In genomic region chr7:22860337-22860736, GRCh38 we compare ENCODE assay signal across 10 cellular contexts. TPM values are rescaled to one million over a fixed set of nuclear protein-coding genes. Genes with fewer than 3 reads are reported as not detected.
DNase-seq lines count a peak whose midpoint lies in the region; ATAC-seq, FAIRE-seq and TF ChIP-seq lines count a peak whose summit lies in the region.
"Had no signal": no experiment of that assay in that cellular context is flagged by ENCODE, and none has a peak within 500 bp of the region (broad histone marks: within the 10 kb centered on the region; RNA-seq: fewer than 3 reads in every experiment).

No MANE protein-coding gene starts in this region.

- H3K27ac ChIP-seq in astrocyte (ENCODE audit: low read depth, low read length) (peak overlapping the region; percentile 89), pancreas (peak overlapping the region in 3 of 4 donors; percentile 38 to 68 (median 57))

- TF ChIP-seq CTCF in astrocyte (IDR thresholded peaks at IDR 0.05; ENCODE audit: insufficient read depth, low read depth, low read length) (no peak), pancreas (IDR thresholded peaks at IDR 0.05) (no peak), osteocyte (IDR thresholded peaks at IDR 0.05) (no peak), Caco-2 (IDR thresholded peaks at IDR 0.05; ENCODE audit: insufficient read depth in 1 of 2, low read depth in 1 of 2, low read length in 1 of 2, severe bottlenecking in 1 of 2, unreplicated experiment in 1 of 2) (no peak)

- DNase-seq in NCI-H446 (lab: John Stamatoyannopoulos, UW): peak; percentile 34 to 69
- no peak for DNase-seq in astrocyte (ENCODE audit: low read depth)
- no peak for DNase-seq in pancreas
- no peak for DNase-seq in osteocyte (ENCODE audit: extremely low spot score, unreplicated experiment)
- no peak for DNase-seq in Caco-2
- DNase-seq: NCI-H2029 treated with DMSO at 0.1 percent for 48 hours had no signal

- H2AFZ ChIP-seq in astrocyte (ENCODE audit: low read depth, low read length): no peak overlapping the region

- FAIRE-seq in G401.6 (lab: Jason Lieb, UNC) (peak; percentile 87), astrocyte (lab: Jason Lieb, UNC) (no peak), pancreas (lab: Jason Lieb, UNC) (no peak)

- H3K4me1 Mint-ChIP-seq in astrocyte (ENCODE audit: low read depth, unreplicated experiment): peaks cover 45% of the 10 kb centered on the region
- H3K4me1 Mint-ChIP-seq in osteocyte (ENCODE audit: unreplicated experiment): peaks cover 26% of the 10 kb centered on the region
- peaks cover 5% of the 10 kb centered on the region for H3K4me1 Mint-ChIP-seq in Caco-2 (ENCODE audit: low read depth, unreplicated experiment)

- CTCF ChIA-PET in Caco-2 (lab: Charles Lee): interaction anchor here (0.7 to 1.4 kb wide), 4 partner anchors 36 to 300 kb away, joined by 3 to 5 read pairs (median 4); partner anchors contain the start of gene TOMM7

- peak overlapping the region; percentile 92 for H3K27ac Mint-ChIP-seq in astrocyte (ENCODE audit: unreplicated experiment)
- no peak overlapping the region for H3K27ac Mint-ChIP-seq in osteocyte (ENCODE audit: unreplicated experiment)
- no peak overlapping the region for H3K27ac Mint-ChIP-seq in Caco-2 (ENCODE audit: unreplicated experiment)

- H3K9ac ChIP-seq in astrocyte (ENCODE audit: low read length): peak overlapping the region; percentile 67

- H3K9me3 Mint-ChIP-seq in astrocyte (ENCODE audit: unreplicated experiment) (peaks cover 1% of the 10 kb centered on the region), osteocyte (ENCODE audit: unreplicated experiment) (no peaks in the 10 kb centered on the region), Caco-2 (ENCODE audit: unreplicated experiment) (no peaks in the 10 kb centered on the region)
- H3K9me3 Mint-ChIP-seq: neural crest cell had no signal

- H3K4me3 Mint-ChIP-seq in astrocyte (ENCODE audit: unreplicated experiment): peak overlapping the region; percentile 27
- H3K4me3 Mint-ChIP-seq in osteocyte (ENCODE audit: unreplicated experiment): no peak overlapping the region
- no peak overlapping the region for H3K4me3 Mint-ChIP-seq in Caco-2 (ENCODE audit: unreplicated experiment)
- H3K4me3 Mint-ChIP-seq: neural crest cell had no signal

- peak overlapping the region; percentile 62 for H3K4me2 ChIP-seq in astrocyte (ENCODE audit: low read length)

- peaks cover 43% of the 10 kb centered on the region for H3K4me1 ChIP-seq in astrocyte (ENCODE audit: insufficient read depth, low read length)
- peaks cover 12 to 31% (median 20%) of the 10 kb centered on the region in 3 donors for H3K4me1 ChIP-seq in pancreas
- H3K4me1 ChIP-seq in Caco-2: peaks cover 4% of the 10 kb centered on the region

- WGBS in pancreas, 2 donors: 82 to 87% methylated on average over 2 of the region's 2 CpGs

- H3K36me3 ChIP-seq in astrocyte (ENCODE audit: insufficient read depth, low read length): peaks cover 11% of the 10 kb centered on the region
- H3K36me3 ChIP-seq in pancreas: no peaks in the 10 kb centered on the region
- peaks cover 3% of the 10 kb centered on the region; the same call in 1 of the 2 replicates for H3K36me3 ChIP-seq in Caco-2 (ENCODE audit: control insufficient read depth, insufficient read depth, low read length)

- H3K9me3 ChIP-seq in astrocyte (ENCODE audit: insufficient read depth, low read depth, low read length) (no peaks in the 10 kb centered on the region), pancreas (no peaks in the 10 kb centered on the region), Caco-2 (no peaks in the 10 kb centered on the region)

- POLR2A ChIA-PET in Caco-2 (lab: Charles Lee): no interaction called here

- BruUV-seq in Caco-2 (replicated peaks; lab: Mats Ljungman, UMichigan): no TSS peak

- no peaks in the 10 kb centered on the region for H3K27me3 ChIP-seq in astrocyte (ENCODE audit: insufficient read depth, low read length)
- no peaks in the 10 kb centered on the region for H3K27me3 ChIP-seq in pancreas
- H3K27me3 ChIP-seq in Caco-2 (replicated peaks; ENCODE audit: control insufficient read depth, insufficient read depth, low read length): no peaks in the 10 kb centered on the region

- H3K36me3 Mint-ChIP-seq in astrocyte (ENCODE audit: low read depth, unreplicated experiment): peaks cover 10% of the 10 kb centered on the region
- H3K36me3 Mint-ChIP-seq in osteocyte (ENCODE audit: unreplicated experiment): no peaks in the 10 kb centered on the region
- peaks cover 83% of the 10 kb centered on the region for H3K36me3 Mint-ChIP-seq in Caco-2 (ENCODE audit: insufficient read depth, unreplicated experiment)

- H3K79me2 ChIP-seq in astrocyte (ENCODE audit: insufficient read depth, low read length): peaks cover 2% of the 10 kb centered on the region

- no peaks in the 10 kb centered on the region for H4K20me1 ChIP-seq in astrocyte (ENCODE audit: insufficient read depth, low read length)

- H3K4me3 ChIP-seq in astrocyte (ENCODE audit: insufficient read depth, low read depth, low read length) (no peak overlapping the region), pancreas (no peak overlapping the region), Caco-2 (ENCODE audit: low read depth, low read length) (no peak overlapping the region)

- H3K27me3 Mint-ChIP-seq in astrocyte (ENCODE audit: low read depth, unreplicated experiment): no peaks in the 10 kb centered on the region
- H3K27me3 Mint-ChIP-seq in osteocyte (ENCODE audit: unreplicated experiment): no peaks in the 10 kb centered on the region
- H3K27me3 Mint-ChIP-seq in Caco-2 (ENCODE audit: insufficient read depth, unreplicated experiment): no peaks in the 10 kb centered on the region

- ATAC-seq in pancreas (peak in 1 of 4 donors; percentile 18), HG02678 (IDR thresholded peaks at IDR 0.05; ENCODE audit: unreplicated experiment) (no peak), GM21737 (IDR thresholded peaks at IDR 0.05; ENCODE audit: unreplicated experiment) (no peak)

- intact Hi-C loops in pancreas (cut with DNase I): no loop called here
- intact Hi-C loops in Caco-2 (cut with micrococcal nuclease; ENCODE audit: unreplicated experiment): loop anchor here (2.0 to 5.0 kb wide), 3 partner anchors 38 to 300 kb away; partner anchors contain the start of gene TOMM7

RNA-seq across cellular contexts. Expression of gene TOMM7, which starts 37.7 kb away (rescaled TPM):
- total RNA-seq in astrocyte (217 and 229 TPM in 2 replicates), pancreas (100 to 1,000 TPM; 210 to 316 (median 223) TPM), osteocyte (256 and 292 TPM in 2 replicates), Caco-2 (2022) (192 and 220 TPM in 2 replicates)
- polyA plus RNA-seq in pancreas: 100 to 1,000 TPM; 126 to 262 TPM

Comparison
In these comparisons a context has a peak if more than half of its experiments do, and no peak if none do; other contexts are left out.
1. DNase-seq: peak in NCI-H446 (2 of 2); none in astrocyte (single experiment), pancreas (0 of 6), osteocyte (single experiment) and Caco-2 (0 of 2).